ENCODE assay signal across 17 cellular contexts in the genomic region with DNA sequence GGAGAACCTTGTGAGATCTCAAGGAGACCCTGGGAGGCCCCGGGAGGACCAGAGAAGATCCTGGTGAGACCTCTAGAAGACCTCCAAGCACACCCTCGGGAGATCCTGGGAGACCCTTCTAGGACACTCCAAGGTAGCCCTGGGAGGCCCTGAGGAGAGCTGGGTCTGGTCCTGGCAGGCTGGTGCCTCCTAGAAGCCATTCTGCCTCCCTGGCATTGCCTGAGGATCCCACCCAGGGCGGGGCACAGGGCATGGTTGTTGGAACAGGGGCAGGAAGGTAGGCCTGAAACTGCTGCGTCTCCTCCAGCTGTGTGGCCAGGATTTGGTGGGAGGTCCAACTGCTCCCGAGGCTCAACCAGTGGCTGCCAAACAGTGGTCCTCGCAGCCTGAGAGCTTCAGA.
"Had no signal": no experiment of that assay in that cellular context is flagged by ENCODE, and none has a peak within 500 bp of the region (broad histone marks: within the 10 kb centered on the region; RNA-seq: fewer than 3 reads in every experiment).

No MANE protein-coding gene starts in this region.

- H3K36me3 ChIP-seq: brain microvascular endothelial cell, gastroesophageal sphincter, prostate gland had no signal

- H3K27me3 ChIP-seq: brain microvascular endothelial cell, gastroesophageal sphincter had no signal

- ATAC-seq: effector memory CD8-positive, alpha-beta T cell; gastroesophageal sphincter; left lobe of liver; naive thymus-derived CD8-positive, alpha-beta T cell; right cardiac atrium; stimulated activated naive CD8-positive, alpha-beta T cell treated with anti-CD3 and anti-CD28 coated beads, Interleukin-15, Interleukin-2, amounts not matched to agents 100 U/mL and 50 U/mL, for 24 hours; T-cell had no signal

- H3K4me3 ChIP-seq: gastroesophageal sphincter, prostate gland, smooth muscle cell had no signal

- DNase-seq: activated CD4-positive, alpha-beta T cell treated with anti-CD3 and anti-CD28 coated beads, Interleukin-2, amount 50 U/mL, for 4 hours; activated CD4-positive, CD25-positive, alpha-beta regulatory T cell treated with anti-CD3 and anti-CD28 coated beads, Interleukin-2, amount 50 U/mL, for 72 hours; activated naive CD8-positive, alpha-beta T cell treated with anti-CD3 and anti-CD28 coated beads, Interleukin-2, amount 10 ng/mL, durations not matched to agents 7 days and 5 days; activated T-cell treated with anti-CD3 and anti-CD28 coated beads, Interleukin-2, amount 50 U/mL, for 1 hour; brain microvascular endothelial cell; effector memory CD8-positive, alpha-beta T cell; mammary epithelial cell; SK-N-SH; stimulated activated naive CD8-positive, alpha-beta T cell treated with anti-CD3 and anti-CD28 coated beads, Interleukin-15, Interleukin-2, amounts not matched to agents 100 U/mL and 50 U/mL, for 24 hours; T-cell; T-helper 9 cell had no signal
